Comparison of ENCODE assay signal across 8 cellular contexts in the genomic region with DNA sequence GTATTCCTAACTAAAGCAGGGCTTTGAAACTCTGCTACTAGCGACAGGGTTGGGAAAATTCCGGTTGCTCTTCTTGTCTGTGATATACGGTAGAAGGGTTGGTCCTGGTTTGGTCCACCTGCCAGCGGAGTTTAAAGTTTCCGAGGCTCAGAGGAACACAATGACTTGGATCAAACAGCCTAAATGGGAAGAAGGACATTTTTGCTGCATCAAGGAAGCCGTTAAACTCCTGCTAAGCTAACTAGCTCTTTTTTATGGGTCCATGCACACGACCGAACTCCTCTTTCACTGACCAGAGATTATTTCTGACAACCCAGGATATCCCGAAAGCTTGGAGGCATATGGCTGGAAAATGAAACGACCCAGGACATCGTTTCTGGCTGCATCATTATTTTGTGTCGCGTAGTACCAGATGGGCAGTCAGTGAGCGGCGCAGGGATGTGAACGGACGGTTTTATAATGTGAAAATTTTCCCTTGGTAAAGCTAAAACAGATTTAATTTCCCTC. TPM values are rescaled to one million over a fixed set of nuclear protein-coding genes. Genes with fewer than 3 reads are reported as not detected.
A peak's percentile ranks its signal among the peaks of the same experiment; 100 is the strongest.
DNase-seq lines count a peak whose midpoint lies in the region; ATAC-seq and TF ChIP-seq lines count a peak whose summit lies in the region.

A gene with protein sequence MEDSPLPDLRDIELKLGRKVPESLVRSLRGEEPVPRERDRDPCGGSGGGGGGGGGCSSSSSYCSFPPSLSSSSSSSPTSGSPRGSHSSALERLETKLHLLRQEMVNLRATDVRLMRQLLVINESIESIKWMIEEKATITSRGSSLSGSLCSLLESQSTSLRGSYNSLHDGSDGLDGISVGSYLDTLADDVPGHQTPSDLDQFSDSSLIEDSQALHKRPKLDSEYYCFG (plus strand): TSS at position 160 of the 507 bp plus-strand sequence. CDS start 696 bp downstream, outside the sequence.

- peak within 1 kb of the TSS; percentile 58 for H3K9ac ChIP-seq in HCT116 (ENCODE audit: low read length)
- H3K9ac ChIP-seq in endodermal cell (ENCODE audit: extremely low read depth, low read length, poor library complexity, severe bottlenecking), result peak within 1 kb of the TSS; percentile 6

- H3K9me2 ChIP-seq in HCT116 (ENCODE audit: insufficient read depth), result no peaks in the 10 kb centered on the region

- CTCF ChIA-PET in HCT116 (lab: Charles Lee), result interaction anchor here (1.0 to 2.5 kb wide), 3 partner anchors 23 to 50 kb away, joined by 3 to 10 read pairs (median 5); no protein-coding TSS in a partner anchor

- intact Hi-C loops in HCT116 (cut with micrococcal nuclease) (loop anchor here (5.0 kb wide), 1 partner anchor 107 kb away; no protein-coding TSS in a partner anchor), tibial artery (cut with DNase I; ENCODE audit: low total_unique reads) (loop anchor here (10.0 kb wide), 2 partner anchors 50 to 60 kb away; no protein-coding TSS in a partner anchor)

- BruUV-seq in HCT116 (replicated peaks; lab: Mats Ljungman, UMichigan), result TSS peak; percentile 88

- H3K27me3 ChIP-seq in ACC112 (ENCODE audit: insufficient read depth, low read length) (no peaks in the 10 kb centered on the region), HCT116 (ENCODE audit: insufficient read depth, low read length) (no peaks in the 10 kb centered on the region), endodermal cell (ENCODE audit: control insufficient read depth, insufficient read depth, low read length, poor library complexity, severe bottlenecking) (peaks cover 14% of the 10 kb centered on the region), tibial artery (no peaks in the 10 kb centered on the region)

- TF ChIP-seq RAD21 in HCT116 (IDR thresholded peaks at IDR 0.05; ENCODE audit: low read depth), result no peak

- peak within 1 kb of the TSS; percentile 100 for H3K4me2 ChIP-seq in HCT116 (ENCODE audit: low read length)

- H3K79me2 ChIP-seq in ACC112 (ENCODE audit: control insufficient read depth, insufficient read depth, low read length, unreplicated experiment) (peaks cover 47% of the 10 kb centered on the region), HCT116 (ENCODE audit: insufficient read depth, low read length) (no peaks in the 10 kb centered on the region)

- H3K4me3 ChIP-seq in ACC112 (ENCODE audit: low read depth, low read length) (peak within 1 kb of the TSS; percentile 96), HCT116 (replicated peaks in 1 of 2; ENCODE audit: low read depth in 1 of 2, low read length in 2 of 2) (peak within 1 kb of the TSS; percentile 75 to 82), endodermal cell (ENCODE audit: low read length) (peak within 1 kb of the TSS; percentile 94), tibial artery (peak within 1 kb of the TSS; percentile 65 to 88)

- H3K27ac ChIP-seq in ACC112 (ENCODE audit: low read depth, low read length) (peak within 1 kb of the TSS; percentile 96), HCT116 (ENCODE audit: low read depth, low read length) (peak within 1 kb of the TSS; percentile 66), endodermal cell (ENCODE audit: low read depth, low read length) (no peak within 1 kb of the TSS), tibial artery (peak within 1 kb of the TSS; percentile 89 to 97)

- H2AFZ ChIP-seq in ACC112 (ENCODE audit: low read length, unreplicated experiment), result peak within 1 kb of the TSS; percentile 74
- H2AFZ ChIP-seq in HCT116 (ENCODE audit: low read depth, low read length, poor library complexity, severe bottlenecking), result peak within 1 kb of the TSS; percentile 97

- peaks cover 34% of the 10 kb centered on the region for H3K27me3 Mint-ChIP-seq in endodermal cell (ENCODE audit: insufficient read depth)

- no peaks in the 10 kb centered on the region for H3K36me3 Mint-ChIP-seq in endodermal cell (ENCODE audit: low read depth)

- ATAC-seq in HCT116 (peak; percentile 52), HG03565 (IDR thresholded peaks at IDR 0.05; ENCODE audit: unreplicated experiment) (no peak), GM18505 (IDR thresholded peaks at IDR 0.05; ENCODE audit: unreplicated experiment) (no peak)

- WGBS in endodermal cell (ENCODE audit: insufficient coverage in 1 of 2, insufficient read length in 1 of 2), 2 experiments, result 0% methylated on average over 11 to 17 of the region's 17 CpGs

- H3K36me3 ChIP-seq in ACC112 (ENCODE audit: insufficient read depth, low read length) (peaks cover 5% of the 10 kb centered on the region; the same call in 1 of the 2 replicates), HCT116 (ENCODE audit: control insufficient read depth in 1 of 2, insufficient read depth in 2 of 2, low read length in 2 of 2) (no peaks in the 10 kb centered on the region), endodermal cell (ENCODE audit: control insufficient read depth, insufficient read depth, low read length) (no peaks in the 10 kb centered on the region), tibial artery (no peaks in the 10 kb centered on the region)

- RAD21 ChIA-PET in HCT116 (lab: Charles Lee; ENCODE audit: low non-redundant PET in 1 of 2, low total read pairs in 2 of 2, uncharacterized antibody in 2 of 2, unreplicated experiment in 2 of 2), result interaction anchor here in 1 of 2 experiments (0.6 kb wide), 1 partner anchor 1216 kb away, joined by 3 read pairs; no protein-coding TSS in a partner anchor

- peak within 1 kb of the TSS; percentile 81 for H3K4me3 Mint-ChIP-seq in endodermal cell

- H3K27ac Mint-ChIP-seq in endodermal cell, result peak within 1 kb of the TSS; percentile 4

- TF ChIP-seq POLR2A in HCT116 (IDR thresholded peaks at IDR 0.05; ENCODE audit: borderline replicate concordance, extremely low read depth, insufficient read depth, insufficient read length), result no peak
- no peak for TF ChIP-seq POLR2A in GM18505 (IDR thresholded peaks at IDR 0.05; ENCODE audit: borderline replicate concordance, extremely low read depth, insufficient read depth, insufficient read length)

- DNase-seq in HCT116 (ENCODE audit: low read depth, low spot score) (peak; percentile 70), RKO (ENCODE audit: low spot score) (peak; percentile 81), endodermal cell (peak; percentile 74), lung microvascular endothelial cell (ENCODE audit: low read depth in 2 of 2) (peak; percentile 74 to 79), tibial artery (peak; percentile 60 to 80)

- no peaks in the 10 kb centered on the region for H4K20me1 ChIP-seq in HCT116 (ENCODE audit: insufficient read depth)

- H3K4me1 Mint-ChIP-seq in endodermal cell, result peaks cover 12% of the 10 kb centered on the region

- POLR2A ChIA-PET in HCT116 (lab: Charles Lee), result interaction anchor here (1.2 to 3.4 kb wide), 6 partner anchors 10 to 43 kb away, joined by 3 to 21 read pairs (median 12); no protein-coding TSS in a partner anchor

- no peak for TF ChIP-seq CTCF in HCT116 (IDR thresholded peaks at IDR 0.05 in 2 of 3, conservative IDR thresholded peaks at IDR 0.05 in 1 of 3; ENCODE audit: borderline replicate concordance in 1 of 3, insufficient read depth in 1 of 3, low read depth in 2 of 3, low read length in 2 of 3)
- TF ChIP-seq CTCF in endodermal cell (conservative IDR thresholded peaks at IDR 0.05), result no peak
- no peak for TF ChIP-seq CTCF in tibial artery (IDR thresholded peaks at IDR 0.05)

- H3K9me3 Mint-ChIP-seq in endodermal cell, result no peaks in the 10 kb centered on the region

- H3K9me3 ChIP-seq in HCT116 (ENCODE audit: control insufficient read depth in 1 of 2, insufficient read depth in 1 of 2, low read depth in 1 of 2, low read length in 2 of 2) (no peaks in the 10 kb centered on the region), endodermal cell (ENCODE audit: control insufficient read depth, low read length) (no peaks in the 10 kb centered on the region), tibial artery (no peaks in the 10 kb centered on the region)

- H3K4me1 ChIP-seq in ACC112 (ENCODE audit: control insufficient read depth, insufficient read depth, low read length, unreplicated experiment), result peaks cover 28% of the 10 kb centered on the region
- H3K4me1 ChIP-seq in HCT116 (ENCODE audit: control insufficient read depth in 1 of 2, insufficient read depth in 2 of 2, low read length in 2 of 2), result peaks cover 0 to 22% of the 10 kb centered on the region in 2 experiments; a peak in 2 of 4 replicates
- H3K4me1 ChIP-seq in endodermal cell (ENCODE audit: control insufficient read depth, insufficient read depth, low read length), result peaks cover 2% of the 10 kb centered on the region
- H3K4me1 ChIP-seq in tibial artery, result peaks cover 0 to 46% (median 2%) of the 10 kb centered on the region in 4 donors

TF ChIP-seq in HCT116, 20 proteins besides CTCF, POLR2A, EP300 and RAD21:
- TF ChIP-seq ZNF274 (IDR thresholded peaks at IDR 0.05; ENCODE audit: low read depth, low read length) (no peak), MAX (IDR thresholded peaks at IDR 0.05) (peak; percentile 43; the same call in 1 of the 2 replicates), SP1 (IDR thresholded peaks at IDR 0.05; ENCODE audit: low read depth) (peak; percentile 35), TCF7L2 (IDR thresholded peaks at IDR 0.05; ENCODE audit: borderline replicate concordance, extremely low read depth, insufficient read depth, insufficient read length) (no peak), ZFX (IDR thresholded peaks at IDR 0.05) (no peak), YY1 (IDR thresholded peaks at IDR 0.05; ENCODE audit: extremely low read depth, insufficient replicate concordance, low read depth, low read length) (peak; percentile 78), POLR2AphosphoS5 (IDR thresholded peaks at IDR 0.05; ENCODE audit: low read depth, low read length) (peak; percentile 92)

RNA-seq across cellular contexts. Expression of the gene that starts here (rescaled TPM):
- total RNA-seq in HCT116 (2021; ENCODE audit: unreplicated experiment) (13.3 TPM), endodermal cell (1 to 10 TPM in 1 of 2 donors, under 1 TPM in 1; 0.24 to 1.3 TPM), lung microvascular endothelial cell (1.7 and 2.0 TPM in 2 replicates)
- polyA plus RNA-seq in HCT116 (2012), result 24.9 and 29.0 TPM in 2 replicates
- polyA plus RNA-seq in endodermal cell (2013, experiment 1 of 2), result 0.85 TPM
- polyA plus RNA-seq in endodermal cell (2013, experiment 2 of 2), result 0.58 TPM
